Comparison of ENCODE assay signal across 9 cellular contexts in the genomic region with DNA sequence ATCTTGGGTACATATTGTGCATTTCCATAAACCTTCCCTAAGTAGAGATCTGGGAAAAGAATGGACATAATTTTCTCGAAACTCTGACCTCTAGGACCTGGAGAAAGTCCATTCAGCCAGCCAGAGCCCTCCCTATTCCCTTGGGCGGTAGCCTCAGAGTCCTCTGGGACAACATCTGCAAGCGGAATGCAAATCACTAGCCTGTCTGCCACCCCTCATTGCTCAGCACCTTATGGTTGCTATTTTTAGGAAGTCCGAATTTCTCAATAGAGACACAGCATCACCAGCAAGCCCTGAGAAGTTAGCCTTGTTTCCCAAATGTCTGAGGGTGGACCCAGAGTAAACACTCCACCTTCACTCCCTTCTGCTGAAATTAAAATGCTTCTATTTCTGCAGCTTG. TPM values are rescaled to one million over a fixed set of nuclear protein-coding genes. Genes with fewer than 3 reads are reported as not detected.
DNase-seq lines count a peak whose midpoint lies in the region; ATAC-seq and TF ChIP-seq lines count a peak whose summit lies in the region.
"Had no signal": no experiment of that assay in that cellular context is flagged by ENCODE, and none has a peak within 500 bp of the region (broad histone marks: within the 10 kb centered on the region; RNA-seq: fewer than 3 reads in every experiment).

No MANE protein-coding gene starts in this region.

- ATAC-seq in GM19455 (IDR thresholded peaks at IDR 0.05; ENCODE audit: unreplicated experiment) (peak; percentile 48), HG03378 (IDR thresholded peaks at IDR 0.05; ENCODE audit: unreplicated experiment) (peak; percentile 68)

- H3K4me3 Mint-ChIP-seq in chondrocyte (ENCODE audit: unreplicated experiment) (no peak overlapping the region), Calu3 (ENCODE audit: low read depth, unreplicated experiment) (no peak overlapping the region)
- H3K4me3 Mint-ChIP-seq: neural crest cell had no signal

- intact Hi-C loops in Calu3 (cut with micrococcal nuclease; ENCODE audit: unreplicated experiment), result no loop called here

- H3K27ac Mint-ChIP-seq in chondrocyte (ENCODE audit: unreplicated experiment), result peak overlapping the region; percentile 67
- no peak overlapping the region for H3K27ac Mint-ChIP-seq in Calu3 (ENCODE audit: unreplicated experiment)

- in situ Hi-C loops in ACHN (cut with HindIII; ENCODE audit: low pct_ligation_motif_present, low pct_unique_long_range_greater_than_20kb, low sequenced_read_pairs), result no loop called here

- no peak for TF ChIP-seq CTCF in chondrocyte (IDR thresholded peaks at IDR 0.05)
- TF ChIP-seq CTCF in Calu3 (IDR thresholded peaks at IDR 0.05; ENCODE audit: unreplicated experiment), result no peak

- DNase-seq in AG08396 (ENCODE audit: low spot score) (peak; percentile 68), chondrocyte (ENCODE audit: low spot score) (no peak), renal cortical epithelial cell (ENCODE audit: low read depth) (peak; percentile 27), Calu3 (no peak), OCI-M1 (lab: John Stamatoyannopoulos, UW) (no peak), ACHN (no peak)

- H3K27me3 Mint-ChIP-seq in chondrocyte (ENCODE audit: low read depth), result no peaks in the 10 kb centered on the region
- no peaks in the 10 kb centered on the region for H3K27me3 Mint-ChIP-seq in Calu3 (ENCODE audit: unreplicated experiment)

- H3K4me1 Mint-ChIP-seq in chondrocyte (ENCODE audit: low read depth), result peaks cover 89% of the 10 kb centered on the region
- peaks cover 56% of the 10 kb centered on the region for H3K4me1 Mint-ChIP-seq in Calu3 (ENCODE audit: low read depth, unreplicated experiment)

- H3K9me3 Mint-ChIP-seq in chondrocyte (ENCODE audit: low read depth) (no peaks in the 10 kb centered on the region), Calu3 (ENCODE audit: low read depth, unreplicated experiment) (no peaks in the 10 kb centered on the region)
- H3K9me3 Mint-ChIP-seq: neural crest cell had no signal

- CTCF ChIA-PET in Calu3 (lab: Charles Lee), result no interaction called here

- H3K36me3 Mint-ChIP-seq in chondrocyte (ENCODE audit: low read depth) (no peaks in the 10 kb centered on the region), Calu3 (ENCODE audit: insufficient read depth, unreplicated experiment) (peaks cover 12% of the 10 kb centered on the region)

- BruUV-seq in Calu3 (replicated peaks; lab: Mats Ljungman, UMichigan), result no TSS peak

RNA-seq across cellular contexts. Expression of a gene that starts 17.6 kb away (rescaled TPM):
- total RNA-seq in chondrocyte (0.05 TPM in 1 of 3 replicates, not detected in the others), renal cortical epithelial cell (not detected in 2 replicates), Calu3 (2022) (0.07 TPM in 1 of 2 replicates, not detected in the other)
- total RNA-seq: neural crest cell had no signal

Comparison
In these comparisons a context has a peak if more than half of its experiments do, and no peak if none do; other contexts are left out.
1. DNase-seq: peak in AG08396 (single experiment) and renal cortical epithelial cell (single experiment); none in chondrocyte (single experiment), Calu3 (single experiment), OCI-M1 (single experiment) and ACHN (single experiment).